Comparison of ENCODE assay signal across 9 cellular contexts in the genomic region with DNA sequence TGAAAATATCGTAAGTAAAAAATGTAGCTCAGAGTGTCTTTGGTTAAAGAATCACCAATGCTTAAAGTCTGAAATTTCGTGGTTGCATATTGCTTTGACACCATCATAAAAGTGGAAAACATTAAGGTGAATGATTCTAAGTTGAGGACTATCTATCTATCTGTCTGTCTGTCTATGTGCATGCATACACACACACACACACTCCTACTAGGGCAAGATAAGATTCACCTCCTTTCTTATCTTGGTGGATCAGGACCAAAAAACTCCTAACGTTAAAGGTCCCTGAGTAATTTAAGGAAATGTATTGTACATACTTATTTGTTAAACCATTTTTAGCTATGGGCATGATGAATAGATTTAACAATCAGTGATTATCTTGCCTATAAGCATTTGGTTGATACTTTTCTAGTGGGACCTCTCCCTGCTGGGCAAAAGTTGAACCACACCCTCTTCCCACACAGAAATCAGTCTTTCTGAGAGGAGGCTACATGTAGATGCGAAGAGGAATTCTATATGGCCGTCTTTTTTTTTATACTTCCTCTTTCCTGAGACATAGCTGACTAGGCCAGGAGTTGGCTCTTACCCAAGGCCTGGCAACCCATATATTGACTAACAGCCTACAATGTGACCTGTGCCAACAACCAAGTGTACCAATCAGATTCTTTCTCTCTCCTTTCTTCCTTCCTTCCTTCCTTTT. TPM values are rescaled to one million over a fixed set of nuclear protein-coding genes. Genes with fewer than 3 reads are reported as not detected.
DNase-seq lines count a peak whose midpoint lies in the region; ATAC-seq and TF ChIP-seq lines count a peak whose summit lies in the region.
"Had no signal": no experiment of that assay in that cellular context is flagged by ENCODE, and none has a peak within 500 bp of the region (broad histone marks: within the 10 kb centered on the region; RNA-seq: fewer than 3 reads in every experiment).

No MANE protein-coding gene starts in this region.

- H3K4me1 Mint-ChIP-seq in activated CD4-positive, alpha-beta T cell treated with anti-CD3 and anti-CD28 coated beads, Interleukin-2, amount 10 ng/mL, durations not matched to agents 24 days and 14 days = peaks cover 15% of the 10 kb centered on the region
- peaks cover 13 to 38% of the 10 kb centered on the region in 2 donors for H3K4me1 Mint-ChIP-seq in stimulated activated naive B cell treated with anti-CD40 and anti-IgM and Interleukin-4, amounts not matched to agents 10 μg/mL and 1 μg/mL and 100 μg/mL, for 72 hours

- no peaks in the 10 kb centered on the region for H3K9me3 ChIP-seq in gastroesophageal sphincter
- H3K9me3 ChIP-seq: A549 had no signal

- WGBS in gastroesophageal sphincter (ENCODE audit: low coverage in 1 of 2), 2 donors = 82 to 93% methylated on average over 5 of the region's 5 CpGs

- peak in 1 of 4 experiments; percentile 12 for TF ChIP-seq CTCF in gastroesophageal sphincter (IDR thresholded peaks at IDR 0.05)

- peak; percentile 27 for DNase-seq in activated CD4-positive, alpha-beta T cell treated with anti-CD3 and anti-CD28 coated beads, Interleukin-2, amount 10 ng/mL, durations not matched to agents 24 days and 14 days
- no peak for DNase-seq in activated CD4-positive, alpha-beta T cell treated with anti-CD3 and anti-CD28 coated beads, Interleukin-2, amount 50 U/mL, for 1 hour
- DNase-seq in SKM-1 (lab: John Stamatoyannopoulos, UW; ENCODE audit: unreplicated experiment) (peak; percentile 29), HCEC 1CT (no peak)
- DNase-seq in stimulated activated naive B cell treated with anti-CD40 and anti-IgM and Interleukin-4, amounts not matched to agents 10 μg/mL and 1 μg/mL and 100 μg/mL, for 72 hours = no peak
- no peak for DNase-seq in stimulated activated CD4-positive, alpha-beta T cell treated with anti-CD3 and anti-CD28 coated beads, Interleukin-4, amount 100 ng/mL, for 4 hours

- H3K4me3 Mint-ChIP-seq in activated CD4-positive, alpha-beta T cell treated with anti-CD3 and anti-CD28 coated beads, Interleukin-2, amount 10 ng/mL, durations not matched to agents 24 days and 14 days = no peak overlapping the region
- no peak overlapping the region for H3K4me3 Mint-ChIP-seq in stimulated activated naive B cell treated with anti-CD40 and anti-IgM and Interleukin-4, amounts not matched to agents 10 μg/mL and 1 μg/mL and 100 μg/mL, for 72 hours

- peak; percentile 34 for ATAC-seq in gastroesophageal sphincter
- peak; percentile 53 to 64 for ATAC-seq in stimulated activated naive B cell treated with anti-CD40 and anti-IgM and Interleukin-4, amounts not matched to agents 10 μg/mL and 1 μg/mL and 100 μg/mL, for 72 hours (replicated peaks)
- no peak for ATAC-seq in HG03196 (IDR thresholded peaks at IDR 0.05; ENCODE audit: unreplicated experiment)

- intact Hi-C loops in activated CD4-positive, alpha-beta T cell treated with anti-CD3 and anti-CD28 coated beads, Interleukin-2, amount 10 ng/mL, durations not matched to agents 24 days and 14 days (cut with micrococcal nuclease) = loop anchor here (10.0 kb wide), 1 partner anchor 545 kb away; no protein-coding TSS in a partner anchor

- no peak for TF ChIP-seq EP300 in gastroesophageal sphincter (IDR thresholded peaks at IDR 0.05)

- H3K27me3 ChIP-seq in gastroesophageal sphincter = no peaks in the 10 kb centered on the region

- no peak for TF ChIP-seq POLR2A in gastroesophageal sphincter (IDR thresholded peaks at IDR 0.05)

- peaks cover 0 to 56% of the 10 kb centered on the region in 2 donors for H3K36me3 ChIP-seq in gastroesophageal sphincter

- H3K27ac ChIP-seq in gastroesophageal sphincter = no peak overlapping the region
- H3K27ac ChIP-seq: A549 had no signal

- H3K27ac Mint-ChIP-seq in activated CD4-positive, alpha-beta T cell treated with anti-CD3 and anti-CD28 coated beads, Interleukin-2, amount 10 ng/mL, durations not matched to agents 24 days and 14 days = no peak overlapping the region
- peak overlapping the region; percentile 69 for H3K27ac Mint-ChIP-seq in stimulated activated naive B cell treated with anti-CD40 and anti-IgM and Interleukin-4, amounts not matched to agents 10 μg/mL and 1 μg/mL and 100 μg/mL, for 72 hours

- H3K27me3 Mint-ChIP-seq in activated CD4-positive, alpha-beta T cell treated with anti-CD3 and anti-CD28 coated beads, Interleukin-2, amount 10 ng/mL, durations not matched to agents 24 days and 14 days = no peaks in the 10 kb centered on the region
- no peaks in the 10 kb centered on the region for H3K27me3 Mint-ChIP-seq in stimulated activated naive B cell treated with anti-CD40 and anti-IgM and Interleukin-4, amounts not matched to agents 10 μg/mL and 1 μg/mL and 100 μg/mL, for 72 hours

- no peaks in the 10 kb centered on the region for H3K9me3 Mint-ChIP-seq in activated CD4-positive, alpha-beta T cell treated with anti-CD3 and anti-CD28 coated beads, Interleukin-2, amount 10 ng/mL, durations not matched to agents 24 days and 14 days
- no peaks in the 10 kb centered on the region for H3K9me3 Mint-ChIP-seq in stimulated activated naive B cell treated with anti-CD40 and anti-IgM and Interleukin-4, amounts not matched to agents 10 μg/mL and 1 μg/mL and 100 μg/mL, for 72 hours

- peaks cover 30% of the 10 kb centered on the region for H3K36me3 Mint-ChIP-seq in activated CD4-positive, alpha-beta T cell treated with anti-CD3 and anti-CD28 coated beads, Interleukin-2, amount 10 ng/mL, durations not matched to agents 24 days and 14 days (ENCODE audit: low read depth)
- H3K36me3 Mint-ChIP-seq in stimulated activated naive B cell treated with anti-CD40 and anti-IgM and Interleukin-4, amounts not matched to agents 10 μg/mL and 1 μg/mL and 100 μg/mL, for 72 hours = peaks cover 18 to 26% of the 10 kb centered on the region in 2 donors

- no peak overlapping the region for H3K4me3 ChIP-seq in gastroesophageal sphincter
- H3K4me3 ChIP-seq: A549 had no signal

- H3K4me1 ChIP-seq in gastroesophageal sphincter = peaks cover 0 to 35% (median 3%) of the 10 kb centered on the region in 3 donors
- H3K4me1 ChIP-seq: A549 had no signal

RNA-seq across cellular contexts. Expression of a gene that starts 19.3 kb away (rescaled TPM):
- total RNA-seq in activated CD4-positive, alpha-beta T cell treated with anti-CD3 and anti-CD28 coated beads, Interleukin-2, amount 10 ng/mL, durations not matched to agents 24 days and 14 days = 33.5 and 35.2 TPM in 2 replicates
- total RNA-seq in gastroesophageal sphincter = 10 to 100 TPM in 2 of 4 donors, 1 to 10 TPM in 2; 5.0 to 17.5 (median 9.5) TPM

RNA-seq across cellular contexts. Expression of a gene that starts 19.9 kb away (rescaled TPM):
- 58.0 and 60.9 TPM in 2 replicates for total RNA-seq in activated CD4-positive, alpha-beta T cell treated with anti-CD3 and anti-CD28 coated beads, Interleukin-2, amount 10 ng/mL, durations not matched to agents 24 days and 14 days
- 100 to 1,000 TPM; 150 to 162 (median 156) TPM for total RNA-seq in gastroesophageal sphincter

RNA-seq across cellular contexts. Expression of a gene that starts 39.2 kb away (rescaled TPM):
- 1.3 and 1.8 TPM in 2 replicates for total RNA-seq in activated CD4-positive, alpha-beta T cell treated with anti-CD3 and anti-CD28 coated beads, Interleukin-2, amount 10 ng/mL, durations not matched to agents 24 days and 14 days
- 10 to 100 TPM in 3 of 4 donors, 1 to 10 TPM in 1; 7.8 to 18.7 (median 14.8) TPM for total RNA-seq in gastroesophageal sphincter

Comparison
In these comparisons a context has a peak if more than half of its experiments do, and no peak if none do; other contexts are left out.
1. DNase-seq: peak in activated CD4-positive, alpha-beta T cell treated with anti-CD3 and anti-CD28 coated beads, Interleukin-2, amount 10 ng/mL, durations not matched to agents 24 days and 14 days (single experiment) and SKM-1 (single experiment); none in activated CD4-positive, alpha-beta T cell treated with anti-CD3 and anti-CD28 coated beads, Interleukin-2, amount 50 U/mL, for 1 hour (single experiment), stimulated activated naive B cell treated with anti-CD40 and anti-IgM and Interleukin-4, amounts not matched to agents 10 μg/mL and 1 μg/mL and 100 μg/mL, for 72 hours (single experiment), stimulated activated CD4-positive, alpha-beta T cell treated with anti-CD3 and anti-CD28 coated beads, Interleukin-4, amount 100 ng/mL, for 4 hours (0 of 2) and HCEC 1CT (single experiment).